Comparison of ENCODE assay signal across 3 cellular contexts in the genomic region with DNA sequence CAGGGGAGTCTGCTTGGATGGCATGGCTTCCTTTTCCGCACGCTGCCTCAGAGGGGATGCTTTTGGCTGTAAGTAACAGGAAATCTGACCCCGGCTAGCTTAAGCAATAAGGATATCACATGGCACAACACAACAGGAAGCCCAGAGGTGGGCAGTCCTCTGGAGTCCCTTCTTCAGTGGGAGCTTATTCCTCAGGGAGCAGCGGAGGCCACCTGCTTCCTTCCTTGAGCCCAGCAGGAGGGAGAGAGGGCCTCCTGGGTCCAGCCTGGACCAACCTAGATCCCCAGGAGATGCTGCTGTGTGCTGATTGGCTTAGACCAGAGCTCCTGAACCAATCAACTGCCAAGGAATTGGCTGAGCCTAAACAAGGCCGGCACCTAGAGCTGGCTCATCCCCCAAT.
TF ChIP-seq lines count a peak whose summit lies in the region.

No MANE protein-coding gene starts in this region.

TF ChIP-seq in SK-N-SH, 30 proteins besides CTCF, POLR2A, EP300 and RAD21 (continued from another document):
- TF ChIP-seq, protein P1, sequence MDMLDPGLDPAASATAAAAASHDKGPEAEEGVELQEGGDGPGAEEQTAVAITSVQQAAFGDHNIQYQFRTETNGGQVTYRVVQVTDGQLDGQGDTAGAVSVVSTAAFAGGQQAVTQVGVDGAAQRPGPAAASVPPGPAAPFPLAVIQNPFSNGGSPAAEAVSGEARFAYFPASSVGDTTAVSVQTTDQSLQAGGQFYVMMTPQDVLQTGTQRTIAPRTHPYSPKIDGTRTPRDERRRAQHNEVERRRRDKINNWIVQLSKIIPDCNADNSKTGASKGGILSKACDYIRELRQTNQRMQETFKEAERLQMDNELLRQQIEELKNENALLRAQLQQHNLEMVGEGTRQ (IDR thresholded peaks at IDR 0.05; ENCODE audit: borderline replicate concordance, low read depth, low read length): no peak
- TF ChIP-seq SMC3 (IDR thresholded peaks at IDR 0.05; ENCODE audit: low read depth, low read length): no peak

TF ChIP-seq in SK-N-SH treated with all-trans-retinoic acid at 6 μM for 48 hours, 23 proteins besides CTCF, POLR2A, EP300 and RAD21 (continued from another document):
- no peak for TF ChIP-seq TSHZ2 (CRISPR knock-in tag; IDR thresholded peaks at IDR 0.05)
- no peak for TF ChIP-seq RARB (CRISPR knock-in tag; IDR thresholded peaks at IDR 0.05)
- no peak for TF ChIP-seq ZNF565 (CRISPR knock-in tag; conservative IDR thresholded peaks at IDR 0.05; ENCODE audit: low read depth)
- no peak for TF ChIP-seq ISL1 (CRISPR knock-in tag; IDR thresholded peaks at IDR 0.05)
- TF ChIP-seq TOX (CRISPR knock-in tag; IDR thresholded peaks at IDR 0.05; ENCODE audit: borderline replicate concordance): no peak
- no peak for TF ChIP-seq BACH2 (CRISPR knock-in tag; IDR thresholded peaks at IDR 0.05; ENCODE audit: borderline replicate concordance)
- no peak for TF ChIP-seq POU6F1 (CRISPR knock-in tag; IDR thresholded peaks at IDR 0.05; ENCODE audit: borderline replicate concordance, low read depth)
- TF ChIP-seq CSDC2 (CRISPR knock-in tag; IDR thresholded peaks at IDR 0.05): no peak

TF ChIP-seq in K562, 482 proteins besides CTCF, POLR2A, EP300 and RAD21 (continued from another document):
- TF ChIP-seq SAP30 (IDR thresholded peaks at IDR 0.05; ENCODE audit: borderline replicate concordance, insufficient read depth, low read depth, low read length, poor library complexity, severe bottlenecking) (no peak), ZNF197 (CRISPR knock-in tag; IDR thresholded peaks at IDR 0.05; ENCODE audit: low read depth) (no peak), ZNF282 (CRISPR knock-in tag; IDR thresholded peaks at IDR 0.05) (no peak)
- TF ChIP-seq, protein P2, sequence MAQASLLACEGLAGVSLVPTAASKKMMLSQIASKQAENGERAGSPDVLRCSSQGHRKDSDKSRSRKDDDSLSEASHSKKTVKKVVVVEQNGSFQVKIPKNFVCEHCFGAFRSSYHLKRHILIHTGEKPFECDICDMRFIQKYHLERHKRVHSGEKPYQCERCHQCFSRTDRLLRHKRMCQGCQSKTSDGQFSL (CRISPR knock-in tag; IDR thresholded peaks at IDR 0.05): no peak
- TF ChIP-seq, protein P2 (tag; IDR thresholded peaks at IDR 0.05): no peak
